ENCODE assay signal across 13 cellular contexts in the genomic region with DNA sequence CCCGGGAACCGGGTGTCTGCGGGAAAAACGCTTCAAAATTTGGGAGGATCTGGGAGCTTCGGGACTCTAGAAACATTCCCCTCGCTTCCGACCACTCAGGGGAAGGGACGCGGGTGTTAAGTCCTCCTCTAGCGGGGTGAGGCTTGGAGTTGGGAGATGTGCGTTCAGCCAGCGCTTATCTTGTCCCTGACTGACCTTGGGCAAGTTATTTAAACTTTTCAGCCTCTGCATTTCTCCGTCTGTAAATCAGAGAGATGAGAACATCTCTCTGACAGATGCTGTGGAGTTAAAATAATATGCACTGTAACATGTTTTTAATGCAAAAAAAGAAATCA.
DNase-seq lines count a peak whose midpoint lies in the region; ATAC-seq and TF ChIP-seq lines count a peak whose summit lies in the region.
"Had no signal": no experiment of that assay in that cellular context is flagged by ENCODE, and none has a peak within 500 bp of the region (broad histone marks: within the 10 kb centered on the region; RNA-seq: fewer than 3 reads in every experiment).

No MANE protein-coding gene starts in this region.

- no peaks in the 10 kb centered on the region for H3K27me3 ChIP-seq in parathyroid adenoma (ENCODE audit: control insufficient read depth, insufficient read depth, low read length)

- H3K4me1 Mint-ChIP-seq in Calu3 (ENCODE audit: low read depth, unreplicated experiment) = peaks cover 20% of the 10 kb centered on the region

- intact Hi-C loops in Calu3 (cut with micrococcal nuclease; ENCODE audit: unreplicated experiment) (no loop called here), OCI-LY7 (cut with micrococcal nuclease; ENCODE audit: unreplicated experiment) (no loop called here)

- H3K79me2 ChIP-seq in parathyroid adenoma (no peaks in the 10 kb centered on the region), OCI-LY7 (ENCODE audit: insufficient read depth, low read depth, low read length) (no peaks in the 10 kb centered on the region)

- BruUV-seq in Calu3 (replicated peaks; lab: Mats Ljungman, UMichigan) (no TSS peak), OCI-LY7 (replicated peaks; lab: Mats Ljungman, UMichigan) (no TSS peak)

- H3K4me3 ChIP-seq in fibroblast of mammary gland (ENCODE audit: control insufficient read depth, low read depth, low read length) = peak overlapping the region; percentile 51
- no peak overlapping the region for H3K4me3 ChIP-seq in parathyroid adenoma (ENCODE audit: low read depth, low read length)
- no peak overlapping the region for H3K4me3 ChIP-seq in OCI-LY7 (ENCODE audit: low read depth, low read length, poor library complexity, severe bottlenecking)
- H3K4me3 ChIP-seq: SJSA1 had no signal

- no peaks in the 10 kb centered on the region for H3K9me3 ChIP-seq in parathyroid adenoma (ENCODE audit: control insufficient read depth, low read length)
- no peaks in the 10 kb centered on the region for H3K9me3 ChIP-seq in OCI-LY7 (ENCODE audit: low read length)
- H3K9me3 ChIP-seq: adrenal gland, SJSA1 had no signal

- peaks cover 43% of the 10 kb centered on the region for H3K27me3 Mint-ChIP-seq in Calu3 (ENCODE audit: unreplicated experiment)

- no peaks in the 10 kb centered on the region for H4K20me1 ChIP-seq in OCI-LY7 (ENCODE audit: insufficient read depth, low read length)

- H3K27ac Mint-ChIP-seq in Calu3 (ENCODE audit: unreplicated experiment) = no peak overlapping the region

- H3K4me3 Mint-ChIP-seq in Calu3 (ENCODE audit: low read depth, unreplicated experiment) = peak overlapping the region; percentile 78

- no peaks in the 10 kb centered on the region for H3K9me2 ChIP-seq in OCI-LY7 (ENCODE audit: insufficient read depth, low read length)

- H3K36me3 Mint-ChIP-seq in Calu3 (ENCODE audit: insufficient read depth, unreplicated experiment) = peaks cover 15% of the 10 kb centered on the region

- TF ChIP-seq CTCF in Calu3 (IDR thresholded peaks at IDR 0.05; ENCODE audit: unreplicated experiment) = no peak
- TF ChIP-seq CTCF in fibroblast of mammary gland (conservative IDR thresholded peaks at IDR 0.05; ENCODE audit: control insufficient read depth, insufficient read depth, low read depth, low read length) = no peak
- TF ChIP-seq CTCF in parathyroid adenoma (IDR thresholded peaks at IDR 0.05) = no peak
- no peak for TF ChIP-seq CTCF in OCI-LY7 (conservative IDR thresholded peaks at IDR 0.05; ENCODE audit: low read length)

- H3K36me3 ChIP-seq in parathyroid adenoma (ENCODE audit: control insufficient read depth, insufficient read depth, low read length) (no peaks in the 10 kb centered on the region), OCI-LY7 (ENCODE audit: insufficient read depth, low read length) (no peaks in the 10 kb centered on the region)
- H3K36me3 ChIP-seq: adrenal gland, SJSA1 had no signal

- no peak overlapping the region for H3K27ac ChIP-seq in parathyroid adenoma
- no peak overlapping the region for H3K27ac ChIP-seq in OCI-LY7 (ENCODE audit: low read depth, low read length, poor library complexity, severe bottlenecking)
- H3K27ac ChIP-seq: adrenal gland, SJSA1 had no signal

- POLR2A ChIA-PET in OCI-LY7 (lab: Charles Lee) = no interaction called here

- H2AFZ ChIP-seq in parathyroid adenoma (no peak overlapping the region), OCI-LY7 (ENCODE audit: low read length) (no peak overlapping the region)

- ATAC-seq in HG03457 (IDR thresholded peaks at IDR 0.05; ENCODE audit: unreplicated experiment) = no peak

- H3K9me3 Mint-ChIP-seq in Calu3 (ENCODE audit: low read depth, unreplicated experiment) = no peaks in the 10 kb centered on the region

- no peaks in the 10 kb centered on the region for H3K4me1 ChIP-seq in parathyroid adenoma
- no peaks in the 10 kb centered on the region for H3K4me1 ChIP-seq in OCI-LY7 (ENCODE audit: insufficient read depth, low read length, poor library complexity, severe bottlenecking)
- H3K4me1 ChIP-seq: SJSA1 had no signal

- no peak overlapping the region for H3K9ac ChIP-seq in parathyroid adenoma

- no peak for DNase-seq in Calu3
- peak; percentile 69 for DNase-seq in NCI-H69 (lab: John Stamatoyannopoulos, UW)
- peak; percentile 18 for DNase-seq in fibroblast of mammary gland (ENCODE audit: low read depth)
- DNase-seq in NCI-H2081 treated with DMSO at 0.1 percent for 48 hours (lab: John Stamatoyannopoulos, UW) = no peak
- DNase-seq in NK-92 (lab: John Stamatoyannopoulos, UW; ENCODE audit: unreplicated experiment) = no peak
- DNase-seq in OCI-LY7 (ENCODE audit: low spot score) = no peak
- DNase-seq: adrenal gland, DMS79, GOT3, NCI-H1436 treated with DMSO at 0.1 percent for 48 hours had no signal

- CTCF ChIA-PET in Calu3 (lab: Charles Lee) (no interaction called here), OCI-LY7 (lab: Charles Lee; ENCODE audit: unreplicated experiment) (no interaction called here)

- H3K4me2 ChIP-seq in parathyroid adenoma (ENCODE audit: low read length) (peak overlapping the region; percentile 44), OCI-LY7 (ENCODE audit: low read length) (no peak overlapping the region)

Comparison
In these comparisons a context has a peak if more than half of its experiments do, and no peak if none do; other contexts are left out.
1. DNase-seq: peak in NCI-H69 (single experiment) and fibroblast of mammary gland (single experiment); none in Calu3 (single experiment), NCI-H2081 treated with DMSO at 0.1 percent for 48 hours (single experiment), NK-92 (single experiment) and OCI-LY7 (single experiment).